ENCODE assay signal across 9 cellular contexts in the genomic region with DNA sequence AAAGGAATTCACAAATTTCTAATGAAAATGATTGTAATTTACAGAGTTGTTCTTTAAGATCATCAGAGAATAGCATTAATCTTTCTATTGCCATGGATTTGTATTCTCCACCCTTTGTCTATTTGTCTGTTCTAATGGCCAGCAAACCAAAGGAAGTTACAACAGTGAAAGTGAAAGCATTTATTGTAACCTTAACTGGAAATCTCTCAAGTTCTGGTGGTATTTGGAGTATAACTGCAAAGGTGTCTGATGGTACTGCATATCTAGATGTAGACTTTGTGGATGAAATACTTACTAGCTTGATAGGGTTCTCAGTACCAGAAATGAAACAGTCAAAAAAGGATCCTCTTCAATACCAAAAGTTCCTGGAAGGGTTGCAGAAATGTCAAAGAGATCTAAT. TPM values are rescaled to one million over a fixed set of nuclear protein-coding genes. Genes with fewer than 3 reads are reported as not detected.
DNase-seq lines count a peak whose midpoint lies in the region; ATAC-seq and TF ChIP-seq lines count a peak whose summit lies in the region.
"Had no signal": no experiment of that assay in that cellular context is flagged by ENCODE, and none has a peak within 500 bp of the region (broad histone marks: within the 10 kb centered on the region; RNA-seq: fewer than 3 reads in every experiment).

No MANE protein-coding gene starts in this region.

- no peak for TF ChIP-seq CTCF in MM.1S (IDR thresholded peaks at IDR 0.05; ENCODE audit: low read length)
- TF ChIP-seq CTCF in transverse colon (IDR thresholded peaks at IDR 0.05): no peak

- no peaks in the 10 kb centered on the region for H3K9me2 ChIP-seq in MM.1S (replicated peaks; ENCODE audit: insufficient read depth, low read length)

- peak; percentile 60 for DNase-seq in MM.1S
- peak; percentile 10 for DNase-seq in medulla oblongata (ENCODE audit: extremely low spot score)
- DNase-seq in activated T-cell treated with anti-CD3 and anti-CD28 coated beads, Interleukin-2, amount 50 U/mL, for 1 hour: no peak
- no peak for DNase-seq in activated CD4-positive, CD25-positive, alpha-beta regulatory T cell treated with anti-CD3 and anti-CD28 coated beads, Interleukin-2, amount 50 U/mL, for 72 hours
- DNase-seq in transverse colon: no peak
- no peak for DNase-seq in GM19238 (ENCODE audit: insufficient read length, low spot score)

- H3K27me3 ChIP-seq in MM.1S (replicated peaks; ENCODE audit: insufficient read depth, low read length) (no peaks in the 10 kb centered on the region), transverse colon (no peaks in the 10 kb centered on the region)

- no peak for TF ChIP-seq EP300 in transverse colon (IDR thresholded peaks at IDR 0.05; ENCODE audit: low read depth)

- no peak overlapping the region for H3K9ac ChIP-seq in MM.1S (ENCODE audit: low read length)

- H4K20me1 ChIP-seq in MM.1S (ENCODE audit: insufficient read depth, low read length): no peaks in the 10 kb centered on the region

- H3K9me3 ChIP-seq in MM.1S (replicated peaks; ENCODE audit: insufficient read depth, low read length): no peaks in the 10 kb centered on the region
- no peaks in the 10 kb centered on the region for H3K9me3 ChIP-seq in transverse colon

- ATAC-seq in GM18520 (IDR thresholded peaks at IDR 0.05; ENCODE audit: unreplicated experiment) (peak; percentile 52), GM21786 (IDR thresholded peaks at IDR 0.05; ENCODE audit: unreplicated experiment) (peak; percentile 71)
- ATAC-seq: activated naive CD4-positive, alpha-beta T cell treated with anti-CD3 and anti-CD28 coated beads, Interleukin-2, amount 50 U/mL, for 72 hours had no signal

- H3K4me3 ChIP-seq in MM.1S (ENCODE audit: low read length) (no peak overlapping the region), transverse colon (no peak overlapping the region)

- no peaks in the 10 kb centered on the region; the same call in 1 of the 2 replicates for H3F3A ChIP-seq in MM.1S (ENCODE audit: insufficient read depth, low read length)

- H3K36me3 ChIP-seq in MM.1S (replicated peaks; ENCODE audit: insufficient read depth, low read length) (peaks cover 5% of the 10 kb centered on the region; the same call in 1 of the 2 replicates), transverse colon (peaks cover 0 to 8% (median 0%) of the 10 kb centered on the region in 4 donors)

- H2AFZ ChIP-seq in MM.1S (ENCODE audit: low read length): no peak overlapping the region

- intact Hi-C loops in transverse colon (cut with DNase I; ENCODE audit: low total_unique reads): no loop called here

- H3K4me1 ChIP-seq in MM.1S (ENCODE audit: low read length) (peaks cover 11% of the 10 kb centered on the region; the same call in 1 of the 2 replicates), transverse colon (peaks cover 0 to 21% (median 0%) of the 10 kb centered on the region in 4 donors)

- peaks cover 4% of the 10 kb centered on the region; the same call in 1 of the 2 replicates for H3K79me2 ChIP-seq in MM.1S (ENCODE audit: low read length)

- H3K4me2 ChIP-seq in MM.1S (ENCODE audit: low read depth, low read length): no peak overlapping the region

- TF ChIP-seq POLR2A in transverse colon (IDR thresholded peaks at IDR 0.05): no peak

- H3K27ac ChIP-seq in MM.1S (ENCODE audit: low read length): no peak overlapping the region
- no peak overlapping the region for H3K27ac ChIP-seq in transverse colon

- in situ Hi-C loops in transverse colon (cut with MboI; ENCODE audit: low pct_ligation_motif_present in 1 of 4, low pct_unique_long_range_greater_than_20kb in 1 of 4, low sequenced_read_pairs in 3 of 4): no loop called here

RNA-seq across cellular contexts. Expression of gene RMI1, which starts 21.7 kb away (rescaled TPM):
- total RNA-seq in transverse colon: 10 to 100 TPM in 2 of 4 donors, 1 to 10 TPM in 2; 1.8 to 13.1 (median 9.1) TPM

RNA-seq across cellular contexts. Expression of gene HNRNPK, which starts 22.3 kb away (rescaled TPM):
- total RNA-seq in transverse colon: 100 to 1,000 TPM; 132 to 406 (median 278) TPM

Comparison
In these comparisons a context has a peak if more than half of its experiments do, and no peak if none do; other contexts are left out.
1. DNase-seq: peak in MM.1S (single experiment) and medulla oblongata (single experiment); none in activated T-cell treated with anti-CD3 and anti-CD28 coated beads, Interleukin-2, amount 50 U/mL, for 1 hour (single experiment), activated CD4-positive, CD25-positive, alpha-beta regulatory T cell treated with anti-CD3 and anti-CD28 coated beads, Interleukin-2, amount 50 U/mL, for 72 hours (single experiment), transverse colon (single experiment) and GM19238 (single experiment).